Comparison of ENCODE assay signal across 23 cellular contexts in genomic region chr6:31321820-31322219, GRCh38.
"Had no signal": no experiment of that assay in that cellular context is flagged by ENCODE, and none has a peak within 500 bp of the region (broad histone marks: within the 10 kb centered on the region; RNA-seq: fewer than 3 reads in every experiment).

No MANE protein-coding gene starts in this region.

- H3K27ac Mint-ChIP-seq: activated CD8-positive, alpha-beta T cell treated with anti-CD3 and anti-CD28 coated beads for 36 hours; activated naive CD8-positive, alpha-beta T cell treated with anti-CD3 and anti-CD28 coated beads, Interleukin-2, amount 10 ng/mL, durations not matched to agents 7 days and 5 days had no signal

- H3K4me3 Mint-ChIP-seq: activated CD8-positive, alpha-beta T cell treated with anti-CD3 and anti-CD28 coated beads for 36 hours; activated naive CD8-positive, alpha-beta T cell treated with anti-CD3 and anti-CD28 coated beads, Interleukin-2, amount 10 ng/mL, durations not matched to agents 7 days and 5 days; central memory CD8-positive, alpha-beta T cell; naive thymus-derived CD4-positive, alpha-beta T cell had no signal

- H3K9me3 ChIP-seq: tibial nerve, uterus had no signal

- H3K27me3 ChIP-seq: tibial nerve, uterus had no signal

- H3K4me1 ChIP-seq: tibial nerve, uterus had no signal

- H3K4me3 ChIP-seq: tibial nerve, uterus had no signal

- DNase-seq: activated CD4-positive, alpha-beta T cell treated with anti-CD3 and anti-CD28 coated beads for 1 hour; activated CD8-positive, alpha-beta T cell treated with anti-CD3 and anti-CD28 coated beads for 36 hours; activated effector memory CD4-positive, alpha-beta T cell treated with anti-CD3 and anti-CD28 coated beads, Interleukin-2, amount 50 U/mL, for 16 hours; activated naive CD8-positive, alpha-beta T cell treated with anti-CD3 and anti-CD28 coated beads, Interleukin-2, amount 10 ng/mL, durations not matched to agents 7 days and 5 days; activated T-cell treated with anti-CD3 and anti-CD28 coated beads, Interleukin-2, amount 50 U/mL, for 48 hours; brain microvascular endothelial cell; cortex of kidney; effector CD4-positive, alpha-beta T cell; foreskin melanocyte; head of caudate nucleus; naive thymus-derived CD4-positive, alpha-beta T cell; posterior cingulate gyrus; retina; stimulated activated CD4-positive, alpha-beta T cell treated with anti-CD3 and anti-CD28 coated beads, Interleukin-15, amount 100 ng/mL, for 24 hours; stimulated activated CD4-positive, alpha-beta T cell treated with anti-CD3 and anti-CD28 coated beads, Interleukin-4, amount 100 ng/mL, for 24 hours; stimulated activated CD8-positive, alpha-beta memory T cell treated with anti-CD3 and anti-CD28 coated beads, Interleukin-4, amount 100 ng/mL, for 48 hours; stimulated activated naive CD4-positive, alpha-beta T cell treated with Interleukin-2 at 50 U/mL for 16 hours; substantia nigra; T-helper 9 cell; uterus had no signal

- H3K27ac ChIP-seq: brain microvascular endothelial cell, tibial nerve, uterus had no signal

- ATAC-seq: activated CD8-positive, alpha-beta T cell treated with anti-CD3 and anti-CD28 coated beads for 36 hours; left lobe of liver; naive thymus-derived CD4-positive, alpha-beta T cell had no signal

- H3K4me1 Mint-ChIP-seq: activated naive CD8-positive, alpha-beta T cell treated with anti-CD3 and anti-CD28 coated beads, Interleukin-2, amount 10 ng/mL, durations not matched to agents 7 days and 5 days; central memory CD8-positive, alpha-beta T cell; naive thymus-derived CD4-positive, alpha-beta T cell had no signal

- H3K36me3 ChIP-seq: brain microvascular endothelial cell, tibial nerve, uterus had no signal
